29 cellular contexts compared by ENCODE assay signal in the genomic region with DNA sequence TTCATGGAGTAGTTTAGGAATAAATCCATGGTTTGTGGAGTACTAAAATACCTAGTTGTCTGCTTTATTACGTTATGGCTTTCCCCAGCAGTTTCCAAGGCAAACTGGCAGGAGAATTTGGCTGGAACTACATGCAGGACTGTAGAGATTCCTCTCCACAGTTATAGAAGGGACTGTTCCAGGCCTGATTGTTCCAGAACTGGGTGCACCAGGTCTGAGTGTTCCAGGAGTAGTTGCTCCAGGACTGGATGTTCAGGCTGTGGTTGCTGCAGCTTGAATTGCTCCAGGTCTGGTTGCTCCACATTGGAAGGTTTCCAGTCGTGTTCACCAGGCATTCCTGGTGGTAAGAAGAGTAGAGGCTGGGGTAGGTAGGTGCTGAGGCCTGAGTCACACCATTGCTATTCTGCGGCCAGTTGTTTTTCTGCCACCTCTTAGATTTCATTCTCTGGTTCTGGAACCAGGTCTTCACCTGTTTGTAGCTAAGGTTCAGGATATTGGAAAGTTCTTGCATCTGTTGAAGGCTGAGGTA. TPM values are rescaled to one million over a fixed set of nuclear protein-coding genes. Genes with fewer than 3 reads are reported as not detected.
A peak's percentile ranks its signal among the peaks of the same experiment; 100 is the strongest.
DNase-seq lines count a peak whose midpoint lies in the region; ATAC-seq and TF ChIP-seq lines count a peak whose summit lies in the region.
"Had no signal": no experiment of that assay in that cellular context is flagged by ENCODE, and none has a peak within 500 bp of the region (broad histone marks: within the 10 kb centered on the region; RNA-seq: fewer than 3 reads in every experiment).

No MANE protein-coding gene starts in this region.

- H3K27me3 Mint-ChIP-seq in MCF 10A (ENCODE audit: insufficient read depth, unreplicated experiment): no peaks in the 10 kb centered on the region
- peaks cover under 1% of the 10 kb centered on the region; the same call in 1 of the 2 replicates for H3K27me3 Mint-ChIP-seq in HFFc6 (ENCODE audit: insufficient read depth)
- peaks cover 60% of the 10 kb centered on the region for H3K27me3 Mint-ChIP-seq in H9 (ENCODE audit: low read depth)

- TF ChIP-seq CTCF in MCF 10A (IDR thresholded peaks at IDR 0.05; ENCODE audit: unreplicated experiment): no peak
- TF ChIP-seq CTCF in breast epithelium (IDR thresholded peaks at IDR 0.05): no peak
- no peak for TF ChIP-seq CTCF in mammary epithelial cell (conservative IDR thresholded peaks at IDR 0.05 in 1 of 2, IDR thresholded peaks at IDR 0.05 in 1 of 2; ENCODE audit: extremely low read depth in 1 of 2, insufficient read depth in 1 of 2, low read depth in 1 of 2, low read length in 2 of 2)
- no peak for TF ChIP-seq CTCF in thyroid gland (IDR thresholded peaks at IDR 0.05)
- no peak for TF ChIP-seq CTCF in HFFc6 (IDR thresholded peaks at IDR 0.05)
- TF ChIP-seq CTCF in H9 (conservative IDR thresholded peaks at IDR 0.05): no peak

- WGBS in mammary epithelial cell (ENCODE audit: low coverage, missing lambda C conversion rate): 63% methylated on average over 3 of the region's 3 CpGs
- WGBS in thyroid gland, 2 donors: 83 to 89% methylated on average over 3 of the region's 3 CpGs
- no CpG with 5 or more reads among the region's 3 CpGs for WGBS in H9 (ENCODE audit: extremely low coverage, insufficient read length, low lambda C conversion rate)

- no peak overlapping the region for H3K23ac ChIP-seq in H9 (ENCODE audit: insufficient read length, low read depth, low read length)

- H3K4me2 ChIP-seq in mammary epithelial cell (ENCODE audit: insufficient read depth, low read depth, low read length) (no peak overlapping the region), H9 (ENCODE audit: insufficient read depth, insufficient read length, low read length) (no peak overlapping the region)
- H3K4me2 ChIP-seq: BLaER1 treated with 17β-estradiol and CSF1 and Interleukin-3, amounts not matched to agents 10 nM and 100 nM had no signal

- intact Hi-C loops in MCF 10A (cut with micrococcal nuclease): no loop called here
- intact Hi-C loops in breast epithelium (cut with DNase I; ENCODE audit: low total_unique reads): no loop called here
- intact Hi-C loops in mammary epithelial cell (cut with micrococcal nuclease): no loop called here
- intact Hi-C loops in thyroid gland (cut with DNase I): no loop called here

- no peak overlapping the region for H2BK15ac ChIP-seq in H9 (ENCODE audit: low read depth, low read length)

- TF ChIP-seq POLR2A in breast epithelium (IDR thresholded peaks at IDR 0.05) (no peak), thyroid gland (IDR thresholded peaks at IDR 0.05) (no peak)

- H2BK5ac ChIP-seq in H9 (ENCODE audit: insufficient read length, low read length): no peak overlapping the region

- H3K9ac ChIP-seq in mammary epithelial cell (ENCODE audit: insufficient read depth, low read length) (no peak overlapping the region), H9 (ENCODE audit: extremely low read depth, insufficient read length, low read length) (no peak overlapping the region)
- H3K9ac ChIP-seq: BLaER1 treated with 17β-estradiol and CSF1 and Interleukin-3, amounts not matched to agents 10 nM and 100 nM had no signal

- BruUV-seq in MCF 10A (replicated peaks; lab: Mats Ljungman, UMichigan) (no TSS peak), mammary epithelial cell (replicated peaks; lab: Mats Ljungman, UMichigan) (no TSS peak)

- H3K27me3 ChIP-seq in breast epithelium: no peaks in the 10 kb centered on the region
- peaks cover 2% of the 10 kb centered on the region for H3K27me3 ChIP-seq in mammary epithelial cell (ENCODE audit: insufficient read depth, low read length)
- H3K27me3 ChIP-seq in thyroid gland: no peaks in the 10 kb centered on the region
- no peaks in the 10 kb centered on the region for H3K27me3 ChIP-seq in H9 (ENCODE audit: insufficient read depth, low read length)
- H3K27me3 ChIP-seq: BLaER1 treated with 17β-estradiol and CSF1 and Interleukin-3, amounts not matched to agents 10 nM and 100 nM had no signal

- no peaks in the 10 kb centered on the region for H3K79me1 ChIP-seq in H9 (ENCODE audit: insufficient read depth, low read depth, low read length, poor library complexity, severe bottlenecking)

- no peak for ATAC-seq in HG02840 (IDR thresholded peaks at IDR 0.05; ENCODE audit: low FRiP score, unreplicated experiment)
- ATAC-seq: SK-N-SH treated with all-trans-retinoic acid at 6 μM for 48 hours had no signal

- no peaks in the 10 kb centered on the region for H3K9me3 ChIP-seq in breast epithelium
- no peaks in the 10 kb centered on the region for H3K9me3 ChIP-seq in mammary epithelial cell (replicated peaks; ENCODE audit: insufficient read depth, low read length)
- H3K9me3 ChIP-seq in thyroid gland: no peaks in the 10 kb centered on the region
- no peaks in the 10 kb centered on the region for H3K9me3 ChIP-seq in H9 (ENCODE audit: control insufficient read depth, low read depth, low read length)
- H3K9me3 ChIP-seq: BLaER1 treated with 17β-estradiol and CSF1 and Interleukin-3, amounts not matched to agents 10 nM and 100 nM; Caco-2 had no signal

- no peak overlapping the region for H3K18ac ChIP-seq in H9 (ENCODE audit: insufficient read length, low read depth, low read length)

- H3K4ac ChIP-seq in H9 (ENCODE audit: low read depth, low read length): no peak overlapping the region

- H3K4me3 ChIP-seq in breast epithelium: no peak overlapping the region
- no peak overlapping the region for H3K4me3 ChIP-seq in mammary epithelial cell (replicated peaks in 1 of 3; ENCODE audit: insufficient read depth in 1 of 3, low read depth in 2 of 3, low read length in 3 of 3)
- no peak overlapping the region for H3K4me3 ChIP-seq in thyroid gland (replicated peaks in 1 of 3)
- H3K4me3 ChIP-seq: BLaER1 treated with 17β-estradiol and CSF1 and Interleukin-3, amounts not matched to agents 10 nM and 100 nM had no signal

- H3K9me3 Mint-ChIP-seq in MCF 10A (ENCODE audit: unreplicated experiment) (peaks cover 6% of the 10 kb centered on the region), HFFc6 (no peaks in the 10 kb centered on the region; the same call in 1 of the 2 replicates), H9 (no peaks in the 10 kb centered on the region)

- CTCF ChIA-PET in MCF 10A (lab: Yijun Ruan, JAX) (interaction anchor here (0.6 to 1.7 kb wide), 4 partner anchors 11 to 386 kb away, joined by 4 to 8 read pairs (median 5); no protein-coding TSS in a partner anchor), mammary epithelial cell (lab: Charles Lee; ENCODE audit: low non-redundant PET) (no interaction called here)

- no peak overlapping the region for H3K14ac ChIP-seq in H9 (ENCODE audit: insufficient read depth, low read length)

- peaks cover 50% of the 10 kb centered on the region for H3K4me1 Mint-ChIP-seq in MCF 10A (ENCODE audit: insufficient read depth, unreplicated experiment)
- H3K4me1 Mint-ChIP-seq in HFFc6 (ENCODE audit: low read depth): peaks cover 6% of the 10 kb centered on the region; the same call in 1 of the 2 replicates
- peaks cover 4 to 6% of the 10 kb centered on the region in 2 experiments for H3K4me1 Mint-ChIP-seq in H9

- H3K36me3 Mint-ChIP-seq in MCF 10A (ENCODE audit: insufficient read depth, unreplicated experiment): peaks cover 83% of the 10 kb centered on the region
- H3K36me3 Mint-ChIP-seq in HFFc6 (ENCODE audit: low read depth): no peaks in the 10 kb centered on the region
- H3K36me3 Mint-ChIP-seq in H9 (ENCODE audit: insufficient read depth in 1 of 3, low read depth in 3 of 3): no peaks in the 10 kb centered on the region

- DNase-seq in MCF 10A (ENCODE audit: unreplicated experiment) (peak; percentile 91), breast epithelium (ENCODE audit: low spot score in 2 of 2) (no peak), HT1080 (ENCODE audit: low read depth) (peak; percentile 59), mammary epithelial cell (peak; percentile 73), thyroid gland (peak; percentile 44 to 55), HFFc6 (no peak), H9 (no peak)
- DNase-seq: ACHN; Caco-2; CD4-positive, alpha-beta memory T cell; DMS 273 treated with DMSO at 0.1 percent for 48 hours; DND-41; GDM1; Kasumi-1; MM.1S; NCI-H1048; NCI-H1417 treated with DMSO at 0.1 percent for 48 hours; NCI-H187 treated with DMSO at 0.1 percent for 48 hours; NCI-H2107; NCI-H446 treated with DMSO at 0.1 percent for 48 hours; NCI-H526 treated with DMSO at 0.1 percent for 48 hours; OCI-M1; RPMI8226; SIG-M5 had no signal

- H4K20me1 ChIP-seq in mammary epithelial cell (ENCODE audit: insufficient read depth, low read length) (no peaks in the 10 kb centered on the region), H9 (ENCODE audit: control insufficient read depth, insufficient read depth, insufficient read length) (no peaks in the 10 kb centered on the region)
- H4K20me1 ChIP-seq: BLaER1 treated with 17β-estradiol and CSF1 and Interleukin-3, amounts not matched to agents 10 nM and 100 nM had no signal

- H3K79me2 ChIP-seq in mammary epithelial cell (ENCODE audit: insufficient read depth, low read length) (no peaks in the 10 kb centered on the region), H9 (ENCODE audit: insufficient read depth, low read length) (no peaks in the 10 kb centered on the region)

- H3K27ac ChIP-seq in breast epithelium (no peak overlapping the region), mammary epithelial cell (ENCODE audit: insufficient read depth, low read depth, low read length) (no peak overlapping the region), thyroid gland (peak overlapping the region in 1 of 3 donors; percentile 36), H9 (ENCODE audit: insufficient read length, low read depth, low read length) (no peak overlapping the region)
- H3K27ac ChIP-seq: 22Rv1; BLaER1 treated with 17β-estradiol and CSF1 and Interleukin-3, amounts not matched to agents 10 nM and 100 nM had no signal

- no peak overlapping the region for H2AK5ac ChIP-seq in H9 (ENCODE audit: insufficient read length, low read length)

- no peaks in the 10 kb centered on the region for H3K23me2 ChIP-seq in H9 (ENCODE audit: insufficient read length, low read depth, low read length, poor library complexity, severe bottlenecking)

- no peak overlapping the region for H4K5ac ChIP-seq in H9 (ENCODE audit: insufficient read length, low read depth, low read length)

- no peak overlapping the region for H2BK12ac ChIP-seq in H9 (ENCODE audit: insufficient read length, low read depth, low read length)

- dilution Hi-C loops in mammary epithelial cell (cut with HindIII; ENCODE audit: low sequenced_read_pairs): no loop called here

- no peak overlapping the region for H3K56ac ChIP-seq in H9 (ENCODE audit: insufficient read length, low read depth, low read length)

- H3K27ac Mint-ChIP-seq in MCF 10A (ENCODE audit: low read depth, unreplicated experiment): peak overlapping the region; percentile 61
- H3K27ac Mint-ChIP-seq in HFFc6: no peak overlapping the region
- no peak overlapping the region for H3K27ac Mint-ChIP-seq in H9
- H3K27ac Mint-ChIP-seq: CD4-positive, alpha-beta memory T cell had no signal

- no peak overlapping the region for H4K91ac ChIP-seq in H9 (ENCODE audit: insufficient read length, low read depth, low read length)

- POLR2A ChIA-PET in MCF 10A (lab: Yijun Ruan, JAX): interaction anchor here (0.6 to 6.6 kb wide), 10 partner anchors 11 to 134 kb away, joined by 3 to 72 read pairs (median 6); a partner anchor contains a TSS

- H3K36me3 ChIP-seq in breast epithelium (no peaks in the 10 kb centered on the region), mammary epithelial cell (ENCODE audit: insufficient read depth, low read length) (no peaks in the 10 kb centered on the region), thyroid gland (no peaks in the 10 kb centered on the region)
- H3K36me3 ChIP-seq: BLaER1 treated with 17β-estradiol and CSF1 and Interleukin-3, amounts not matched to agents 10 nM and 100 nM had no signal

- no peak overlapping the region for H4K8ac ChIP-seq in H9 (replicated peaks; ENCODE audit: insufficient read length, low read depth, low read length)

- H3K4me3 Mint-ChIP-seq in MCF 10A (ENCODE audit: unreplicated experiment): peak overlapping the region; percentile 28
- H3K4me3 Mint-ChIP-seq in HFFc6: no peak overlapping the region
- H3K4me3 Mint-ChIP-seq in H9: no peak overlapping the region
- H3K4me3 Mint-ChIP-seq: CD4-positive, alpha-beta memory T cell had no signal

- H2AFZ ChIP-seq in mammary epithelial cell (ENCODE audit: low read depth, low read length) (no peak overlapping the region), H9 (ENCODE audit: low read length) (no peak overlapping the region)

- no peak overlapping the region for H2BK120ac ChIP-seq in H9 (ENCODE audit: low read depth, low read length, poor library complexity, severe bottlenecking)

- H2BK20ac ChIP-seq in H9 (ENCODE audit: low read depth, low read length, poor library complexity, severe bottlenecking): no peak overlapping the region

- H3T11ph ChIP-seq in H9 (ENCODE audit: low read length): no peak overlapping the region

- H3K4me1 ChIP-seq in breast epithelium (no peaks in the 10 kb centered on the region), mammary epithelial cell (ENCODE audit: insufficient read depth, low read length) (no peaks in the 10 kb centered on the region), thyroid gland (peaks cover 8 to 18% of the 10 kb centered on the region in 2 donors), H9 (ENCODE audit: insufficient read depth, low read length) (peaks cover 3% of the 10 kb centered on the region; the same call in 1 of the 2 replicates)
- H3K4me1 ChIP-seq: Caco-2 had no signal

- in situ Hi-C loops in mammary epithelial cell (cut with MboI; ENCODE audit: low sequenced_read_pairs in 2 of 2): no loop called here

RNA-seq across cellular contexts. Expression of a gene that starts 28.1 kb away (rescaled TPM):
- total RNA-seq in MCF 10A (2022) (33.3 and 47.4 TPM in 2 replicates), breast epithelium (1 to 10 TPM in 2 of 3 donors, under 1 TPM in 1; 0.32 to 8.8 (median 1.3) TPM), mammary epithelial cell (1 to 10 TPM; 3.6 to 5.3 TPM), thyroid gland (10 to 100 TPM; 33.7 to 53.7 (median 46.6) TPM), H9 (2021) (not detected in 2 replicates)
- total RNA-seq in HT1080 (2014; rRNA removed; shearing (Covaris generic)): not detected in 2 replicates
- 0.03 TPM in 1 of 2 replicates, not detected in the other for polyA plus RNA-seq in HT1080 (2015; cell fraction: cytosol; rRNA removed)
- 0.07 TPM in 1 of 2 replicates, not detected in the other for polyA plus RNA-seq in HT1080 (2015; cell fraction: nucleus; rRNA removed)
- 0.96 TPM for polyA plus RNA-seq in mammary epithelial cell
- 1.3 TPM for polyA minus RNA-seq in mammary epithelial cell
- not detected for total RNA-seq in HFFc6 (2021; fragmentation: NEBNext Ultra II Directional; extraction: Animal tissue kit (Norgen Biotek cat#: 25700))
- total RNA-seq: Caco-2, H4 had no signal

Comparison
In these comparisons a context has a peak if more than half of its experiments do, and no peak if none do; other contexts are left out.
1. DNase-seq: peak in MCF 10A (single experiment), HT1080 (single experiment), mammary epithelial cell (single experiment) and thyroid gland (2 of 2); none in breast epithelium (0 of 2), HFFc6 (single experiment) and H9 (single experiment).